Comparison of ENCODE assay signal across 1 cellular context in the genomic region with DNA sequence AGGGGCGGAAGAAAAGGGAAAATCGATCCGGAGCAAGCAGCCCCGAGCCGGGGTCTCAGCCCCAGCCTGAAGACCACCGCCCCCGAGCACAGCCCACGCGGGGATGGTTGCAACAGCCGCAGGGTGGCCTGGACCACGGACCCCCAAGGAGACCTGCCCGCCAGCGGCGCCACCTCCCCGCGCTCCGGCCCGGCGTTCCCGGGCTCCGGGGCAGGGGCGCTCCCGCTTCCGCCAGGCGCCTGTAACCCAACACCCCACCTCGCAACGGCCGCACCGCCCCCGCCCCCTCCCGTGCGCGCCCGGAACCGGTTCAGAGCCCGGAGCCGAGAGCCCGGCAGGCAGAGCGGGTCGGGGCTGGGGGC.
A peak's percentile ranks its signal among the peaks of the same experiment; 100 is the strongest.
TF ChIP-seq lines count a peak whose summit lies in the region.

No MANE protein-coding gene starts in this region.

TF ChIP-seq in HEK293, 187 proteins besides CTCF, POLR2A, EP300 and RAD21 (continued from another document and continues in another):
- TF ChIP-seq, protein P1, sequence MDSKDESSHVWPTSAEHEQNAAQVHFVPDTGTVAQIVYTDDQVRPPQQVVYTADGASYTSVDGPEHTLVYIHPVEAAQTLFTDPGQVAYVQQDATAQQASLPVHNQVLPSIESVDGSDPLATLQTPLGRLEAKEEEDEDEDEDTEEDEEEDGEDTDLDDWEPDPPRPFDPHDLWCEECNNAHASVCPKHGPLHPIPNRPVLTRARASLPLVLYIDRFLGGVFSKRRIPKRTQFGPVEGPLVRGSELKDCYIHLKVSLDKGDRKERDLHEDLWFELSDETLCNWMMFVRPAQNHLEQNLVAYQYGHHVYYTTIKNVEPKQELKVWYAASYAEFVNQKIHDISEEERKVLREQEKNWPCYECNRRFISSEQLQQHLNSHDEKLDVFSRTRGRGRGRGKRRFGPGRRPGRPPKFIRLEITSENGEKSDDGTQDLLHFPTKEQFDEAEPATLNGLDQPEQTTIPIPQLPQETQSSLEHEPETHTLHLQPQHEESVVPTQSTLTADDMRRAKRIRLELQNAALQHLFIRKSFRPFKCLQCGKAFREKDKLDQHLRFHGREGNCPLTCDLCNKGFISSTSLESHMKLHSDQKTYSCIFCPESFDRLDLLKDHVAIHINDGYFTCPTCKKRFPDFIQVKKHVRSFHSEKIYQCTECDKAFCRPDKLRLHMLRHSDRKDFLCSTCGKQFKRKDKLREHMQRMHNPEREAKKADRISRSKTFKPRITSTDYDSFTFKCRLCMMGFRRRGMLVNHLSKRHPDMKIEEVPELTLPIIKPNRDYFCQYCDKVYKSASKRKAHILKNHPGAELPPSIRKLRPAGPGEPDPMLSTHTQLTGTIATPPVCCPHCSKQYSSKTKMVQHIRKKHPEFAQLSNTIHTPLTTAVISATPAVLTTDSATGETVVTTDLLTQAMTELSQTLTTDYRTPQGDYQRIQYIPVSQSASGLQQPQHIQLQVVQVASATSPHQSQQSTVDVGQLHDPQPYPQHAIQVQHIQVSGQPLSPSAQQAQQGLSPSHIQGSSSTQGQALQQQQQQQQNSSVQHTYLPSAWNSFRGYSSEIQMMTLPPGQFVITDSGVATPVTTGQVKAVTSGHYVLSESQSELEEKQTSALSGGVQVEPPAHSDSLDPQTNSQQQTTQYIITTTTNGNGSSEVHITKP (tag by site-specific recombination; IDR thresholded peaks at IDR 0.05): peak; percentile 51
- TF ChIP-seq GLI4 (tag by site-specific recombination; IDR thresholded peaks at IDR 0.05) (no peak), ZNF416 (tag by site-specific recombination; IDR thresholded peaks at IDR 0.05) (no peak), ZNF530 (tag by site-specific recombination; IDR thresholded peaks at IDR 0.05; ENCODE audit: low read depth) (no peak), MZF1 (tag by site-specific recombination; IDR thresholded peaks at IDR 0.05; ENCODE audit: borderline replicate concordance) (no peak), ZFP37 (tag by site-specific recombination; IDR thresholded peaks at IDR 0.05) (no peak), ZNF529 (tag by site-specific recombination; IDR thresholded peaks at IDR 0.05; ENCODE audit: insufficient replicate concordance) (no peak), ZNF658 (tag by site-specific recombination; IDR thresholded peaks at IDR 0.05) (no peak), ZNF433 (tag by site-specific recombination; IDR thresholded peaks at IDR 0.05; ENCODE audit: low read depth) (no peak), ZNF629 (tag by site-specific recombination; IDR thresholded peaks at IDR 0.05) (no peak), ZNF37A (tag by site-specific recombination; IDR thresholded peaks at IDR 0.05) (no peak), GFI1B (tag by site-specific recombination; IDR thresholded peaks at IDR 0.05) (no peak), ZNF426 (tag by site-specific recombination; IDR thresholded peaks at IDR 0.05) (no peak), KLF10 (tag by site-specific recombination; IDR thresholded peaks at IDR 0.05) (no peak), ZNF324 (tag by site-specific recombination; IDR thresholded peaks at IDR 0.05) (0 out of 2 replicates have a peak, but pooled peaks have one; percentile 23), ZNF335 (tag by site-specific recombination; conservative IDR thresholded peaks at IDR 0.05) (peak; percentile 6), OSR2 (tag by site-specific recombination; IDR thresholded peaks at IDR 0.05) (no peak), ZNF549 (tag by site-specific recombination; IDR thresholded peaks at IDR 0.05) (no peak), ZNF785 (tag by site-specific recombination; IDR thresholded peaks at IDR 0.05) (no peak), IKZF3 (tag by site-specific recombination; IDR thresholded peaks at IDR 0.05) (peak; percentile 20; the same call in 1 of the 2 replicates), ZNF146 (tag by site-specific recombination; IDR thresholded peaks at IDR 0.05) (no peak), ZNF169 (tag by site-specific recombination; IDR thresholded peaks at IDR 0.05) (no peak), ZNF132 (tag by site-specific recombination; IDR thresholded peaks at IDR 0.05; ENCODE audit: borderline replicate concordance) (no peak), ZNF707 (tag by site-specific recombination; IDR thresholded peaks at IDR 0.05) (no peak), GLI2 (tag by site-specific recombination; IDR thresholded peaks at IDR 0.05; ENCODE audit: borderline replicate concordance, low read depth) (no peak), ZNF248 (tag by site-specific recombination; IDR thresholded peaks at IDR 0.05) (no peak), ZNF777 (tag by site-specific recombination; IDR thresholded peaks at IDR 0.05; ENCODE audit: borderline replicate concordance) (no peak), ZNF654 (tag by site-specific recombination; IDR thresholded peaks at IDR 0.05; ENCODE audit: low read depth) (no peak), ZNF292 (tag by site-specific recombination; IDR thresholded peaks at IDR 0.05; ENCODE audit: borderline replicate concordance, low read depth) (no peak), SETDB1 (IDR thresholded peaks at IDR 0.05; ENCODE audit: insufficient read length, low read length) (no peak), BCL11B (tag by site-specific recombination; IDR thresholded peaks at IDR 0.05; ENCODE audit: low read depth) (no peak), ZNF624 (tag by site-specific recombination; IDR thresholded peaks at IDR 0.05) (no peak), ZFHX2 (tag by site-specific recombination; conservative IDR thresholded peaks at IDR 0.05) (0 out of 2 replicates have a peak, but pooled peaks have one; percentile 6), ZNF776 (tag by site-specific recombination; IDR thresholded peaks at IDR 0.05; ENCODE audit: borderline replicate concordance) (no peak), ZNF221 (tag by site-specific recombination; IDR thresholded peaks at IDR 0.05; ENCODE audit: borderline replicate concordance) (no peak), ZNF175 (tag by site-specific recombination; IDR thresholded peaks at IDR 0.05) (no peak), ZSCAN30 (tag by site-specific recombination; IDR thresholded peaks at IDR 0.05) (0 out of 2 replicates have a peak, but pooled peaks have one; percentile 52), ZNF2 (tag by site-specific recombination; IDR thresholded peaks at IDR 0.05) (no peak), ZIC2 (tag by site-specific recombination; IDR thresholded peaks at IDR 0.05) (no peak), ZNF341 (tag by site-specific recombination; IDR thresholded peaks at IDR 0.05; ENCODE audit: low read depth) (peak; percentile 81), ZNF596 (tag by site-specific recombination; IDR thresholded peaks at IDR 0.05) (no peak), GLIS1 (tag by site-specific recombination; IDR thresholded peaks at IDR 0.05) (peak; percentile 35; the same call in 1 of the 2 replicates)
- TF ChIP-seq, protein P2, sequence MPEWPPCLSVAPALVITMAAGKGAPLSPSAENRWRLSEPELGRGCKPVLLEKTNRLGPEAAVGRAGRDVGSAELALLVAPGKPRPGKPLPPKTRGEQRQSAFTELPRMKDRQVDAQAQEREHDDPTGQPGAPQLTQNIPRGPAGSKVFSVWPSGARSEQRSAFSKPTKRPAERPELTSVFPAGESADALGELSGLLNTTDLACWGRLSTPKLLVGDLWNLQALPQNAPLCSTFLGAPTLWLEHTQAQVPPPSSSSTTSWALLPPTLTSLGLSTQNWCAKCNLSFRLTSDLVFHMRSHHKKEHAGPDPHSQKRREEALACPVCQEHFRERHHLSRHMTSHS (tag by site-specific recombination; IDR thresholded peaks at IDR 0.05): no peak
- TF ChIP-seq, protein P3, sequence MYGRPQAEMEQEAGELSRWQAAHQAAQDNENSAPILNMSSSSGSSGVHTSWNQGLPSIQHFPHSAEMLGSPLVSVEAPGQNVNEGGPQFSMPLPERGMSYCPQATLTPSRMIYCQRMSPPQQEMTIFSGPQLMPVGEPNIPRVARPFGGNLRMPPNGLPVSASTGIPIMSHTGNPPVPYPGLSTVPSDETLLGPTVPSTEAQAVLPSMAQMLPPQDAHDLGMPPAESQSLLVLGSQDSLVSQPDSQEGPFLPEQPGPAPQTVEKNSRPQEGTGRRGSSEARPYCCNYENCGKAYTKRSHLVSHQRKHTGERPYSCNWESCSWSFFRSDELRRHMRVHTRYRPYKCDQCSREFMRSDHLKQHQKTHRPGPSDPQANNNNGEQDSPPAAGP (tag by site-specific recombination; IDR thresholded peaks at IDR 0.05): no peak
- TF ChIP-seq, protein P4, sequence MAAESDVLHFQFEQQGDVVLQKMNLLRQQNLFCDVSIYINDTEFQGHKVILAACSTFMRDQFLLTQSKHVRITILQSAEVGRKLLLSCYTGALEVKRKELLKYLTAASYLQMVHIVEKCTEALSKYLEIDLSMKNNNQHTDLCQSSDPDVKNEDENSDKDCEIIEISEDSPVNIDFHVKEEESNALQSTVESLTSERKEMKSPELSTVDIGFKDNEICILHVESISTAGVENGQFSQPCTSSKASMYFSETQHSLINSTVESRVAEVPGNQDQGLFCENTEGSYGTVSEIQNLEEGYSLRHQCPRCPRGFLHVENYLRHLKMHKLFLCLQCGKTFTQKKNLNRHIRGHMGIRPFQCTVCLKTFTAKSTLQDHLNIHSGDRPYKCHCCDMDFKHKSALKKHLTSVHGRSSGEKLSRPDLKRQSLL (tag by site-specific recombination; IDR thresholded peaks at IDR 0.05): no peak
- TF ChIP-seq, protein P5, sequence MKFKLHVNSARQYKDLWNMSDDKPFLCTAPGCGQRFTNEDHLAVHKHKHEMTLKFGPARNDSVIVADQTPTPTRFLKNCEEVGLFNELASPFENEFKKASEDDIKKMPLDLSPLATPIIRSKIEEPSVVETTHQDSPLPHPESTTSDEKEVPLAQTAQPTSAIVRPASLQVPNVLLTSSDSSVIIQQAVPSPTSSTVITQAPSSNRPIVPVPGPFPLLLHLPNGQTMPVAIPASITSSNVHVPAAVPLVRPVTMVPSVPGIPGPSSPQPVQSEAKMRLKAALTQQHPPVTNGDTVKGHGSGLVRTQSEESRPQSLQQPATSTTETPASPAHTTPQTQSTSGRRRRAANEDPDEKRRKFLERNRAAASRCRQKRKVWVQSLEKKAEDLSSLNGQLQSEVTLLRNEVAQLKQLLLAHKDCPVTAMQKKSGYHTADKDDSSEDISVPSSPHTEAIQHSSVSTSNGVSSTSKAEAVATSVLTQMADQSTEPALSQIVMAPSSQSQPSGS (tag by site-specific recombination; IDR thresholded peaks at IDR 0.05; ENCODE audit: low read depth): no peak
- TF ChIP-seq, protein P6, sequence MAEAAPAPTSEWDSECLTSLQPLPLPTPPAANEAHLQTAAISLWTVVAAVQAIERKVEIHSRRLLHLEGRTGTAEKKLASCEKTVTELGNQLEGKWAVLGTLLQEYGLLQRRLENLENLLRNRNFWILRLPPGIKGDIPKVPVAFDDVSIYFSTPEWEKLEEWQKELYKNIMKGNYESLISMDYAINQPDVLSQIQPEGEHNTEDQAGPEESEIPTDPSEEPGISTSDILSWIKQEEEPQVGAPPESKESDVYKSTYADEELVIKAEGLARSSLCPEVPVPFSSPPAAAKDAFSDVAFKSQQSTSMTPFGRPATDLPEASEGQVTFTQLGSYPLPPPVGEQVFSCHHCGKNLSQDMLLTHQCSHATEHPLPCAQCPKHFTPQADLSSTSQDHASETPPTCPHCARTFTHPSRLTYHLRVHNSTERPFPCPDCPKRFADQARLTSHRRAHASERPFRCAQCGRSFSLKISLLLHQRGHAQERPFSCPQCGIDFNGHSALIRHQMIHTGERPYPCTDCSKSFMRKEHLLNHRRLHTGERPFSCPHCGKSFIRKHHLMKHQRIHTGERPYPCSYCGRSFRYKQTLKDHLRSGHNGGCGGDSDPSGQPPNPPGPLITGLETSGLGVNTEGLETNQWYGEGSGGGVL (tag by site-specific recombination; IDR thresholded peaks at IDR 0.05): no peak
- TF ChIP-seq, protein P7, sequence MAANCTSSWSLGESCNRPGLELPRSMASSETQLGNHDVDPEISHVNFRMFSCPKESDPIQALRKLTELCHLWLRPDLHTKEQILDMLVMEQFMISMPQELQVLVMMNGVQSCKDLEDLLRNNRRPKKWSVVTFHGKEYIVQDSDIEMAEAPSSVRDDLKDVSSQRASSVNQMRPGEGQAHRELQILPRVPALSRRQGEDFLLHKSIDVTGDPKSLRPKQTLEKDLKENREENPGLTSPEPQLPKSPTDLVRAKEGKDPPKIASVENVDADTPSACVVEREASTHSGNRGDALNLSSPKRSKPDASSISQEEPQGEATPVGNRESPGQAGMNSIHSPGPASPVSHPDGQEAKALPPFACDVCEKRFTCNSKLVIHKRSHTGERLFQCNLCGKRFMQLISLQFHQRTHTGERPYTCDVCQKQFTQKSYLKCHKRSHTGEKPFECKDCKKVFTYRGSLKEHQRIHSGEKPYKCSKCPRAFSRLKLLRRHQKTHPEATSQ (tag by site-specific recombination; IDR thresholded peaks at IDR 0.05): no peak
- TF ChIP-seq, protein P8, sequence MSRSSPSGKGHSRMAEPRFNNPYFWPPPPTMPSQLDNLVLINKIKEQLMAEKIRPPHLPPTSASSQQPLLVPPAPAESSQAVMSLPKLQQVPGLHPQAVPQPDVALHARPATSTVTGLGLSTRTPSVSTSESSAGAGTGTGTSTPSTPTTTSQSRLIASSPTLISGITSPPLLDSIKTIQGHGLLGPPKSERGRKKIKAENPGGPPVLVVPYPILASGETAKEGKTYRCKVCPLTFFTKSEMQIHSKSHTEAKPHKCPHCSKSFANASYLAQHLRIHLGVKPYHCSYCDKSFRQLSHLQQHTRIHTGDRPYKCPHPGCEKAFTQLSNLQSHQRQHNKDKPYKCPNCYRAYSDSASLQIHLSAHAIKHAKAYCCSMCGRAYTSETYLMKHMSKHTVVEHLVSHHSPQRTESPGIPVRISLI (tag by site-specific recombination; IDR thresholded peaks at IDR 0.05): no peak
- TF ChIP-seq, protein P9, sequence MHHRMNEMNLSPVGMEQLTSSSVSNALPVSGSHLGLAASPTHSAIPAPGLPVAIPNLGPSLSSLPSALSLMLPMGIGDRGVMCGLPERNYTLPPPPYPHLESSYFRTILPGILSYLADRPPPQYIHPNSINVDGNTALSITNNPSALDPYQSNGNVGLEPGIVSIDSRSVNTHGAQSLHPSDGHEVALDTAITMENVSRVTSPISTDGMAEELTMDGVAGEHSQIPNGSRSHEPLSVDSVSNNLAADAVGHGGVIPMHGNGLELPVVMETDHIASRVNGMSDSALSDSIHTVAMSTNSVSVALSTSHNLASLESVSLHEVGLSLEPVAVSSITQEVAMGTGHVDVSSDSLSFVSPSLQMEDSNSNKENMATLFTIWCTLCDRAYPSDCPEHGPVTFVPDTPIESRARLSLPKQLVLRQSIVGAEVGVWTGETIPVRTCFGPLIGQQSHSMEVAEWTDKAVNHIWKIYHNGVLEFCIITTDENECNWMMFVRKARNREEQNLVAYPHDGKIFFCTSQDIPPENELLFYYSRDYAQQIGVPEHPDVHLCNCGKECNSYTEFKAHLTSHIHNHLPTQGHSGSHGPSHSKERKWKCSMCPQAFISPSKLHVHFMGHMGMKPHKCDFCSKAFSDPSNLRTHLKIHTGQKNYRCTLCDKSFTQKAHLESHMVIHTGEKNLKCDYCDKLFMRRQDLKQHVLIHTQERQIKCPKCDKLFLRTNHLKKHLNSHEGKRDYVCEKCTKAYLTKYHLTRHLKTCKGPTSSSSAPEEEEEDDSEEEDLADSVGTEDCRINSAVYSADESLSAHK (tag by site-specific recombination; IDR thresholded peaks at IDR 0.05): no peak
- TF ChIP-seq, protein P10, sequence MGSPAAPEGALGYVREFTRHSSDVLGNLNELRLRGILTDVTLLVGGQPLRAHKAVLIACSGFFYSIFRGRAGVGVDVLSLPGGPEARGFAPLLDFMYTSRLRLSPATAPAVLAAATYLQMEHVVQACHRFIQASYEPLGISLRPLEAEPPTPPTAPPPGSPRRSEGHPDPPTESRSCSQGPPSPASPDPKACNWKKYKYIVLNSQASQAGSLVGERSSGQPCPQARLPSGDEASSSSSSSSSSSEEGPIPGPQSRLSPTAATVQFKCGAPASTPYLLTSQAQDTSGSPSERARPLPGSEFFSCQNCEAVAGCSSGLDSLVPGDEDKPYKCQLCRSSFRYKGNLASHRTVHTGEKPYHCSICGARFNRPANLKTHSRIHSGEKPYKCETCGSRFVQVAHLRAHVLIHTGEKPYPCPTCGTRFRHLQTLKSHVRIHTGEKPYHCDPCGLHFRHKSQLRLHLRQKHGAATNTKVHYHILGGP (tag by site-specific recombination; IDR thresholded peaks at IDR 0.05): no peak
